Comparison of ENCODE assay signal across 17 cellular contexts in genomic region chr20:37297066-37297736, GRCh38. TPM values are rescaled to one million over a fixed set of nuclear protein-coding genes. Genes with fewer than 3 reads are reported as not detected.
A peak's percentile ranks its signal among the peaks of the same experiment; 100 is the strongest.
DNase-seq lines count a peak whose midpoint lies in the region; ATAC-seq, FAIRE-seq and TF ChIP-seq lines count a peak whose summit lies in the region.
"Had no signal": no experiment of that assay in that cellular context is flagged by ENCODE, and none has a peak within 500 bp of the region (broad histone marks: within the 10 kb centered on the region; RNA-seq: fewer than 3 reads in every experiment).

No MANE protein-coding gene starts in this region.

- H3K4me1 ChIP-seq in GM12878 (ENCODE audit: control insufficient read depth, insufficient read depth, low read length) (peaks cover 55% of the 10 kb centered on the region), tibial artery (peaks cover 7 to 72% (median 56%) of the 10 kb centered on the region in 4 donors)

- DNase-seq in activated naive CD8-positive, alpha-beta T cell treated with anti-CD3 and anti-CD28 coated beads, Interleukin-2, amount 10 ng/mL, durations not matched to agents 7 days and 5 days = no peak
- no peak for DNase-seq in activated naive CD8-positive, alpha-beta T cell treated with anti-CD3 and anti-CD28 coated beads for 36 hours
- DNase-seq in GM12878 (ENCODE audit: low read depth, low spot score) (no peak), iris pigment epithelial cell (ENCODE audit: low read depth) (peak; percentile 54), tibial artery (peak in 1 of 2 donors; percentile 81), NCI-H187 (lab: John Stamatoyannopoulos, UW) (no peak)
- DNase-seq in stimulated activated CD4-positive, alpha-beta T cell treated with anti-CD3 and anti-CD28 coated beads, Interleukin-15, amount 100 ng/mL, for 24 hours = no peak
- DNase-seq in stimulated activated CD4-positive, alpha-beta T cell treated with anti-CD3 and anti-CD28 coated beads, Interleukin-4, amount 100 ng/mL, for 4 hours = no peak
- DNase-seq: activated CD4-positive, alpha-beta T cell treated with anti-CD3 and anti-CD28 coated beads, Interleukin-2, amount 50 U/mL, for 1 hour; activated gamma-delta T cell; islet precursor cell; NCI-H510A; SJCRH30 had no signal

- SMC1A ChIA-PET in GM12878 (lab: Charles Lee; ENCODE audit: uncharacterized antibody, unreplicated experiment) = interaction anchor here (0.7 to 2.3 kb wide), 8 partner anchors 11 to 236 kb away, joined by 3 to 9 read pairs (median 6); no protein-coding TSS in a partner anchor

- no peak overlapping the region for H3K4me3 Mint-ChIP-seq in activated naive CD8-positive, alpha-beta T cell treated with anti-CD3 and anti-CD28 coated beads, Interleukin-2, amount 10 ng/mL, durations not matched to agents 7 days and 5 days
- no peak overlapping the region for H3K4me3 Mint-ChIP-seq in activated naive CD8-positive, alpha-beta T cell treated with anti-CD3 and anti-CD28 coated beads for 36 hours
- H3K4me3 Mint-ChIP-seq: neural crest cell had no signal

- H3K4me2 ChIP-seq in GM12878 (ENCODE audit: control insufficient read depth, insufficient read depth) = peak overlapping the region; percentile 21; the same call in 1 of the 2 replicates

- H3K27ac Mint-ChIP-seq in activated naive CD8-positive, alpha-beta T cell treated with anti-CD3 and anti-CD28 coated beads, Interleukin-2, amount 10 ng/mL, durations not matched to agents 7 days and 5 days = peak overlapping the region; percentile 32
- H3K27ac Mint-ChIP-seq in activated naive CD8-positive, alpha-beta T cell treated with anti-CD3 and anti-CD28 coated beads for 36 hours = no peak overlapping the region

- H3K27me3 ChIP-seq in GM12878 (replicated peaks in 1 of 2; ENCODE audit: control insufficient read depth in 2 of 2, insufficient read depth in 2 of 2, low read length in 1 of 2) (no peaks in the 10 kb centered on the region), tibial artery (no peaks in the 10 kb centered on the region)
- H3K27me3 ChIP-seq: SJCRH30, tibial nerve had no signal

- no TSS peak for BruUV-seq in GM12878 (replicated peaks; lab: Mats Ljungman, UMichigan)

- no peak overlapping the region for H3K9ac ChIP-seq in GM12878 (ENCODE audit: control insufficient read depth, insufficient read depth, low read length)

- H3K9me3 ChIP-seq in GM12878 (replicated peaks; ENCODE audit: control insufficient read depth, insufficient read depth, low read length) = peaks cover 9% of the 10 kb centered on the region
- H3K9me3 ChIP-seq in tibial artery = no peaks in the 10 kb centered on the region
- H3K9me3 ChIP-seq: SJCRH30 had no signal

- 95% methylated on average over 13 of the region's 13 CpGs for WGBS in GM12878 (ENCODE audit: insufficient coverage, insufficient replicate concordance, low lambda C conversion rate, missing lambda C conversion rate)

- no peak overlapping the region for H3K4me3 ChIP-seq in GM12878
- H3K4me3 ChIP-seq in tibial artery = peak overlapping the region in 1 of 2 donors; percentile 1
- H3K4me3 ChIP-seq: SJCRH30, tibial nerve had no signal

- TF ChIP-seq CTCF in GM12878 (IDR thresholded peaks at IDR 0.05 in 2 of 3, conservative IDR thresholded peaks at IDR 0.05 in 1 of 3; ENCODE audit: control insufficient read depth in 2 of 3, extremely low read depth in 1 of 3, insufficient read depth in 1 of 3, low read depth in 3 of 3, low read length in 3 of 3) (no peak), tibial artery (IDR thresholded peaks at IDR 0.05) (no peak)

- H3K9me3 Mint-ChIP-seq in activated naive CD8-positive, alpha-beta T cell treated with anti-CD3 and anti-CD28 coated beads, Interleukin-2, amount 10 ng/mL, durations not matched to agents 7 days and 5 days = no peaks in the 10 kb centered on the region
- peaks cover 2% of the 10 kb centered on the region for H3K9me3 Mint-ChIP-seq in activated naive CD8-positive, alpha-beta T cell treated with anti-CD3 and anti-CD28 coated beads for 36 hours

- peaks cover 78% of the 10 kb centered on the region for H3K79me2 ChIP-seq in GM12878 (ENCODE audit: control insufficient read depth, insufficient read depth, low read length)

- H4K20me1 ChIP-seq in GM12878 (ENCODE audit: control insufficient read depth, insufficient read depth) = no peaks in the 10 kb centered on the region

- no peak for TF ChIP-seq RAD21 in GM12878 (IDR thresholded peaks at IDR 0.05; ENCODE audit: insufficient read depth, low read depth, low read length)

- RAD21 ChIA-PET in GM12878 (lab: Charles Lee; ENCODE audit: unreplicated experiment) = interaction anchor here (1.0 to 1.2 kb wide), 2 partner anchors 27 to 236 kb away, joined by 3 read pairs; no protein-coding TSS in a partner anchor

- in situ Hi-C loops in GM12878 (cut with MboI) = no loop called here

- peaks cover 12 to 23% of the 10 kb centered on the region in 2 experiments for H3K36me3 ChIP-seq in GM12878 (ENCODE audit: control insufficient read depth in 2 of 2, insufficient read depth in 2 of 2, low read length in 1 of 2)
- H3K36me3 ChIP-seq in tibial artery = peaks cover 19 to 38% (median 29%) of the 10 kb centered on the region in 3 donors

- intact Hi-C loops in GM12878 (cut with micrococcal nuclease; ENCODE audit: unreplicated experiment) (no loop called here), tibial artery (cut with DNase I; ENCODE audit: low total_unique reads) (no loop called here)

- CTCF ChIA-PET in GM12878 (lab: Yijun Ruan, JAX) = interaction anchor here (0.7 to 1.9 kb wide), 8 partner anchors 13 to 238 kb away, joined by 3 to 5 read pairs (median 4); no protein-coding TSS in a partner anchor

- H3K27me3 Mint-ChIP-seq in activated naive CD8-positive, alpha-beta T cell treated with anti-CD3 and anti-CD28 coated beads, Interleukin-2, amount 10 ng/mL, durations not matched to agents 7 days and 5 days = no peaks in the 10 kb centered on the region
- no peaks in the 10 kb centered on the region for H3K27me3 Mint-ChIP-seq in activated naive CD8-positive, alpha-beta T cell treated with anti-CD3 and anti-CD28 coated beads for 36 hours

- peaks cover 38% of the 10 kb centered on the region for H3K36me3 Mint-ChIP-seq in activated naive CD8-positive, alpha-beta T cell treated with anti-CD3 and anti-CD28 coated beads, Interleukin-2, amount 10 ng/mL, durations not matched to agents 7 days and 5 days
- peaks cover 43% of the 10 kb centered on the region for H3K36me3 Mint-ChIP-seq in activated naive CD8-positive, alpha-beta T cell treated with anti-CD3 and anti-CD28 coated beads for 36 hours

- no peak for TF ChIP-seq POLR2A in GM12878 (IDR thresholded peaks at IDR 0.05; ENCODE audit: low read depth, low read length)

- no peak for TF ChIP-seq EP300 in GM12878 (IDR thresholded peaks at IDR 0.05; ENCODE audit: borderline replicate concordance in 1 of 2, control insufficient read depth in 1 of 2, low read depth in 2 of 2, low read length in 2 of 2)

- no peak for FAIRE-seq in GM12878 (lab: Jason Lieb, UNC)
- FAIRE-seq: H1 had no signal

- no peak overlapping the region for H2AFZ ChIP-seq in GM12878 (ENCODE audit: control insufficient read depth, low read depth, low read length)

- H3K27ac ChIP-seq in GM12878 (ENCODE audit: control insufficient read depth, insufficient read depth) (peak overlapping the region; percentile 53), tibial artery (peak overlapping the region; percentile 78 to 80)
- H3K27ac ChIP-seq: 22Rv1, SJCRH30, tibial nerve had no signal

- peaks cover 22% of the 10 kb centered on the region for H3K4me1 Mint-ChIP-seq in activated naive CD8-positive, alpha-beta T cell treated with anti-CD3 and anti-CD28 coated beads, Interleukin-2, amount 10 ng/mL, durations not matched to agents 7 days and 5 days
- peaks cover 34% of the 10 kb centered on the region for H3K4me1 Mint-ChIP-seq in activated naive CD8-positive, alpha-beta T cell treated with anti-CD3 and anti-CD28 coated beads for 36 hours

- POLR2A ChIA-PET in activated naive CD8-positive, alpha-beta T cell treated with anti-CD3 and anti-CD28 coated beads, Interleukin-2, amount 10 ng/mL, durations not matched to agents 7 days and 5 days (lab: Charles Lee) = no interaction called here
- POLR2A ChIA-PET in GM12878 (lab: Charles Lee) = interaction anchor here (0.5 to 1.1 kb wide), 6 partner anchors 18 to 695 kb away, joined by 3 to 5 read pairs (median 3); no protein-coding TSS in a partner anchor

- ATAC-seq in activated naive CD8-positive, alpha-beta T cell treated with anti-CD3 and anti-CD28 coated beads, Interleukin-2, amount 10 ng/mL, durations not matched to agents 7 days and 5 days (ENCODE audit: low read depth) = no peak
- ATAC-seq in GM12878 = no peak

RNA-seq across cellular contexts. Expression of gene MANBAL, which starts 7.7 kb away (rescaled TPM):
- 10 to 100 TPM; 12.0 to 13.4 TPM for total RNA-seq in activated naive CD8-positive, alpha-beta T cell treated with anti-CD3 and anti-CD28 coated beads, Interleukin-2, amount 10 ng/mL, durations not matched to agents 7 days and 5 days
- total RNA-seq in activated naive CD8-positive, alpha-beta T cell treated with anti-CD3 and anti-CD28 coated beads for 36 hours = 10 to 100 TPM; 11.2 to 12.8 TPM
- total RNA-seq in GM12878 (2013; cell fraction: nucleolus; rRNA removed) = 16.3 and 20.6 TPM in 2 replicates
- total RNA-seq in GM12878 (2014; rRNA removed) (8.6 and 12.2 TPM in 2 replicates), GM12878 (2014; rRNA removed; fragmentation: Illumina TruSeq; extraction: Trizol) (15.0 and 15.6 TPM in 2 replicates), GM12878 (2021) (18.9 TPM in 2 replicates)
- polyA plus RNA-seq in GM12878 (2011; ENCODE audit: low read depth) = 22.4 TPM
- polyA plus RNA-seq in GM12878 (2011; rRNA removed) (25.1 and 39.0 TPM in 2 replicates), GM12878 (2014; fragmentation: Illumina TruSeq; extraction: Trizol) (20.2 and 30.7 TPM in 2 replicates), GM12878 (2014; fragmentation: Nextera tagmentation; extraction: Ambion mirVana) (10 to 100 TPM; 13.7 to 15.6 TPM), GM12878 (2014; rRNA removed) (33.7 and 36.4 TPM in 2 replicates), GM12878 (2016; fragmentation: Nextera tagmentation; extraction: Ambion mirVana) (10 to 100 TPM; 40.8 to 45.6 TPM)
- polyA plus RNA-seq in GM12878 (2011; cell fraction: cytosol; rRNA removed) = 52.9 and 61.1 TPM in 2 replicates
- polyA plus RNA-seq in GM12878 (2011; cell fraction: nucleus; rRNA removed) = 32.8 and 42.1 TPM in 2 replicates
- polyA plus RNA-seq in GM12878 (2012) = 23.7 and 25.2 TPM in 2 replicates
- polyA minus RNA-seq in GM12878 (2011; rRNA and poly(A)+ RNA removed) = 25.5 and 25.8 TPM in 2 replicates
- 7.5 and 9.5 TPM in 2 replicates for polyA minus RNA-seq in GM12878 (2011; cell fraction: cytosol; rRNA and poly(A)+ RNA removed)
- polyA minus RNA-seq in GM12878 (2011; cell fraction: nucleus; rRNA and poly(A)+ RNA removed) = 4.2 and 8.4 TPM in 2 replicates

RNA-seq across cellular contexts. Expression of gene GHRH, which starts 35.6 kb away (rescaled TPM):
- total RNA-seq in activated naive CD8-positive, alpha-beta T cell treated with anti-CD3 and anti-CD28 coated beads, Interleukin-2, amount 10 ng/mL, durations not matched to agents 7 days and 5 days = not detected
- total RNA-seq in activated naive CD8-positive, alpha-beta T cell treated with anti-CD3 and anti-CD28 coated beads for 36 hours = not detected
- total RNA-seq in GM12878 (2013; cell fraction: nucleolus; rRNA removed) = not detected in 2 replicates
- total RNA-seq in GM12878 (2014; rRNA removed) (not detected in 2 replicates), GM12878 (2014; rRNA removed; fragmentation: Illumina TruSeq; extraction: Trizol) (not detected in 2 replicates), GM12878 (2021) (not detected in 2 replicates)
- not detected for polyA plus RNA-seq in GM12878 (2011; ENCODE audit: low read depth)
- polyA plus RNA-seq in GM12878 (2011; rRNA removed) (not detected in 2 replicates), GM12878 (2014; fragmentation: Illumina TruSeq; extraction: Trizol) (not detected in 2 replicates), GM12878 (2014; fragmentation: Nextera tagmentation; extraction: Ambion mirVana) (not detected), GM12878 (2014; rRNA removed) (not detected in 2 replicates), GM12878 (2016; fragmentation: Nextera tagmentation; extraction: Ambion mirVana) (not detected)
- not detected in 2 replicates for polyA plus RNA-seq in GM12878 (2011; cell fraction: cytosol; rRNA removed)
- not detected in 2 replicates for polyA plus RNA-seq in GM12878 (2011; cell fraction: nucleus; rRNA removed)
- not detected in 2 replicates for polyA plus RNA-seq in GM12878 (2012)
- not detected in 2 replicates for polyA minus RNA-seq in GM12878 (2011; rRNA and poly(A)+ RNA removed)
- not detected in 2 replicates for polyA minus RNA-seq in GM12878 (2011; cell fraction: cytosol; rRNA and poly(A)+ RNA removed)
- polyA minus RNA-seq in GM12878 (2011; cell fraction: nucleus; rRNA and poly(A)+ RNA removed) = not detected in 2 replicates
- total RNA-seq: H1, neural crest cell, SJCRH30, tibial nerve had no signal
- polyA plus RNA-seq: H1 had no signal

RNA-seq across cellular contexts. Expression of gene SRC, which starts 48.7 kb away (rescaled TPM):
- total RNA-seq in activated naive CD8-positive, alpha-beta T cell treated with anti-CD3 and anti-CD28 coated beads, Interleukin-2, amount 10 ng/mL, durations not matched to agents 7 days and 5 days = 1 to 10 TPM; 4.5 to 5.6 TPM
- total RNA-seq in activated naive CD8-positive, alpha-beta T cell treated with anti-CD3 and anti-CD28 coated beads for 36 hours = 1 to 10 TPM; 1.1 to 1.9 TPM
- total RNA-seq in GM12878 (2013; cell fraction: nucleolus; rRNA removed) = 118 and 148 TPM in 2 replicates
- total RNA-seq in GM12878 (2014; rRNA removed) (22.1 and 27.4 TPM in 2 replicates), GM12878 (2014; rRNA removed; fragmentation: Illumina TruSeq; extraction: Trizol) (19.3 and 20.0 TPM in 2 replicates), GM12878 (2021) (63.5 and 71.3 TPM in 2 replicates)
- 15.0 TPM for polyA plus RNA-seq in GM12878 (2011; ENCODE audit: low read depth)
- polyA plus RNA-seq in GM12878 (2011; rRNA removed) (18.4 and 32.0 TPM in 2 replicates), GM12878 (2014; fragmentation: Illumina TruSeq; extraction: Trizol) (20.3 and 33.1 TPM in 2 replicates), GM12878 (2014; fragmentation: Nextera tagmentation; extraction: Ambion mirVana) (under 1 TPM; 0.60 to 0.85 TPM), GM12878 (2014; rRNA removed) (47.1 and 61.4 TPM in 2 replicates), GM12878 (2016; fragmentation: Nextera tagmentation; extraction: Ambion mirVana) (10 to 100 TPM; 26.9 TPM)
- polyA plus RNA-seq in GM12878 (2011; cell fraction: cytosol; rRNA removed) = 41.3 and 47.7 TPM in 2 replicates
- polyA plus RNA-seq in GM12878 (2011; cell fraction: nucleus; rRNA removed) = 185 and 196 TPM in 2 replicates
- polyA plus RNA-seq in GM12878 (2012) = 25.3 and 26.0 TPM in 2 replicates
- polyA minus RNA-seq in GM12878 (2011; rRNA and poly(A)+ RNA removed) = 41.8 and 64.6 TPM in 2 replicates
- polyA minus RNA-seq in GM12878 (2011; cell fraction: cytosol; rRNA and poly(A)+ RNA removed) = 22.9 and 30.8 TPM in 2 replicates
- polyA minus RNA-seq in GM12878 (2011; cell fraction: nucleus; rRNA and poly(A)+ RNA removed) = 42.9 and 73.0 TPM in 2 replicates
